Comparison of ENCODE assay signal across 1 cellular context in genomic region chr3:192866804-192867203, GRCh38.
TF ChIP-seq lines count a peak whose summit lies in the region.

No MANE protein-coding gene starts in this region.

TF ChIP-seq in WTC11, 78 proteins besides CTCF, POLR2A, EP300 and RAD21 (continued from another document):
- TF ChIP-seq ARID4B (CRISPR knock-in tag; IDR thresholded peaks at IDR 0.05; ENCODE audit: borderline replicate concordance) (no peak), PRRX2 (CRISPR knock-in tag; IDR thresholded peaks at IDR 0.05) (no peak), ZNF138 (CRISPR knock-in tag; conservative IDR thresholded peaks at IDR 0.05) (no peak), RORB (CRISPR knock-in tag; IDR thresholded peaks at IDR 0.05) (no peak), PRDM15 (CRISPR knock-in tag; IDR thresholded peaks at IDR 0.05) (no peak), ATF3 (CRISPR knock-in tag; conservative IDR thresholded peaks at IDR 0.05) (no peak), RELA (CRISPR knock-in tag; IDR thresholded peaks at IDR 0.05; ENCODE audit: borderline replicate concordance) (no peak), ZNF121 (CRISPR knock-in tag; IDR thresholded peaks at IDR 0.05) (no peak), SMAD4 (CRISPR knock-in tag; IDR thresholded peaks at IDR 0.05) (no peak)
TF ChIP-seq in WTC11: peak in this region for 0.
